In genomic region chr2:37670378-37671012, GRCh38 we compare ENCODE assay signal across 8 cellular contexts. TPM values are rescaled to one million over a fixed set of nuclear protein-coding genes. Genes with fewer than 3 reads are reported as not detected.
A peak's percentile ranks its signal among the peaks of the same experiment; 100 is the strongest.
DNase-seq lines count a peak whose midpoint lies in the region; ATAC-seq and TF ChIP-seq lines count a peak whose summit lies in the region.

No MANE protein-coding gene starts in this region.

- H3K9me3 ChIP-seq in AG04450 (ENCODE audit: control insufficient read depth, insufficient read depth, low read length), result peaks cover 3% of the 10 kb centered on the region; the same call in 1 of the 2 replicates
- H3K9me3 ChIP-seq in MG63, result no peaks in the 10 kb centered on the region
- no peaks in the 10 kb centered on the region for H3K9me3 ChIP-seq in muscle layer of duodenum (ENCODE audit: control insufficient read depth in 1 of 2, low read length in 2 of 2)

- ATAC-seq in GM18520 (IDR thresholded peaks at IDR 0.05; ENCODE audit: unreplicated experiment), result no peak

- peak overlapping the region; percentile 57 for H3K27ac ChIP-seq in AG04450 (ENCODE audit: low read depth, low read length)
- peak overlapping the region in 45 of 59 donors; percentile 25 to 92 (median 79) for H3K27ac ChIP-seq in dorsolateral prefrontal cortex
- peak overlapping the region; percentile 86 for H3K27ac ChIP-seq in muscle layer of duodenum (ENCODE audit: low read length)

- DNase-seq in AG04450 (ENCODE audit: low read depth, low spot score) (no peak), MG63 (no peak), dorsolateral prefrontal cortex (no peak), H4 (ENCODE audit: low spot score) (no peak), cerebellar cortex (ENCODE audit: low spot score) (no peak)
- no peak for DNase-seq in stimulated activated CD4-positive, alpha-beta T cell treated with anti-CD3 and anti-CD28 coated beads, Interleukin-12 subunit alpha, Interleukin-12 subunit beta, amount 100 ng/mL, for 4 hours

- H3K4me3 ChIP-seq in AG04450 (ENCODE audit: low read depth, low read length), result peak overlapping the region; percentile 90
- H3K4me3 ChIP-seq in MG63, result peak overlapping the region; percentile 96
- H3K4me3 ChIP-seq in dorsolateral prefrontal cortex, result peak overlapping the region; percentile 54 to 94 (median 81)
- peak overlapping the region; percentile 85 to 93 for H3K4me3 ChIP-seq in muscle layer of duodenum (ENCODE audit: low read depth in 1 of 2, low read length in 2 of 2)

- intact Hi-C loops in dorsolateral prefrontal cortex (cut with DNase I), result loop anchor here in 1 of 2 donors (5.0 to 10.0 kb wide), 2 partner anchors 104 to 202 kb away; no protein-coding TSS in a partner anchor

- H3K4me1 ChIP-seq in muscle layer of duodenum (ENCODE audit: control insufficient read depth in 1 of 2, insufficient read depth in 2 of 2, low read length in 2 of 2), result peaks cover 0 to 36% of the 10 kb centered on the region in 2 donors

- CTCF ChIA-PET in AG04450 (lab: Charles Lee), result interaction anchor here (1.2 to 2.4 kb wide), 6 partner anchors 161 to 275 kb away, joined by 3 to 22 read pairs (median 8); no protein-coding TSS in a partner anchor

- H3K27me3 ChIP-seq in AG04450 (ENCODE audit: control insufficient read depth, insufficient read depth, low read length), result no peaks in the 10 kb centered on the region
- H3K27me3 ChIP-seq in MG63, result no peaks in the 10 kb centered on the region
- peaks cover 0 to 56% (median 0%) of the 10 kb centered on the region in 45 donors for H3K27me3 ChIP-seq in dorsolateral prefrontal cortex
- no peaks in the 10 kb centered on the region for H3K27me3 ChIP-seq in muscle layer of duodenum (ENCODE audit: low read depth, low read length)

- H3K36me3 ChIP-seq in MG63, result peaks cover 43% of the 10 kb centered on the region
- H3K36me3 ChIP-seq in muscle layer of duodenum (ENCODE audit: control insufficient read depth in 1 of 2, insufficient read depth in 2 of 2, low read length in 2 of 2), result no peaks in the 10 kb centered on the region

- TF ChIP-seq CTCF in AG04450 (IDR thresholded peaks at IDR 0.05; ENCODE audit: low read depth, low read length) (no peak), dorsolateral prefrontal cortex (IDR thresholded peaks at IDR 0.05 in 54 of 56, conservative IDR thresholded peaks at IDR 0.05 in 2 of 56; ENCODE audit: low read depth in 1 of 56, partially characterized antibody in 56 of 56) (no peak)

- POLR2A ChIA-PET in AG04450 (lab: Yijun Ruan, JAX), result interaction anchor here (1.0 to 2.5 kb wide), 7 partner anchors 19 to 162 kb away, joined by 3 to 10 read pairs (median 5); no protein-coding TSS in a partner anchor

RNA-seq across cellular contexts. Expression of gene CDC42EP3, which starts 0.9 kb away (rescaled TPM):
- 231 and 245 TPM in 2 replicates for polyA plus RNA-seq in AG04450 (2011; rRNA removed)
- 236 and 266 TPM in 2 replicates for polyA minus RNA-seq in AG04450 (2011; rRNA and poly(A)+ RNA removed)
- total RNA-seq in MG63 (2014; rRNA removed; shearing (Covaris generic); ENCODE audit: low replicate concordance), result 24.1 and 32.4 TPM in 2 replicates
- 10 to 100 TPM in 113 of 120 experiments, 1 to 10 TPM in 7; 6.3 to 30.3 (median 17.6) TPM for total RNA-seq in dorsolateral prefrontal cortex
- 4.1 and 8.5 TPM in 2 replicates for total RNA-seq in H4 (2014; rRNA removed; shearing (Covaris generic))
